28 cellular contexts compared by ENCODE assay signal in the genomic region with DNA sequence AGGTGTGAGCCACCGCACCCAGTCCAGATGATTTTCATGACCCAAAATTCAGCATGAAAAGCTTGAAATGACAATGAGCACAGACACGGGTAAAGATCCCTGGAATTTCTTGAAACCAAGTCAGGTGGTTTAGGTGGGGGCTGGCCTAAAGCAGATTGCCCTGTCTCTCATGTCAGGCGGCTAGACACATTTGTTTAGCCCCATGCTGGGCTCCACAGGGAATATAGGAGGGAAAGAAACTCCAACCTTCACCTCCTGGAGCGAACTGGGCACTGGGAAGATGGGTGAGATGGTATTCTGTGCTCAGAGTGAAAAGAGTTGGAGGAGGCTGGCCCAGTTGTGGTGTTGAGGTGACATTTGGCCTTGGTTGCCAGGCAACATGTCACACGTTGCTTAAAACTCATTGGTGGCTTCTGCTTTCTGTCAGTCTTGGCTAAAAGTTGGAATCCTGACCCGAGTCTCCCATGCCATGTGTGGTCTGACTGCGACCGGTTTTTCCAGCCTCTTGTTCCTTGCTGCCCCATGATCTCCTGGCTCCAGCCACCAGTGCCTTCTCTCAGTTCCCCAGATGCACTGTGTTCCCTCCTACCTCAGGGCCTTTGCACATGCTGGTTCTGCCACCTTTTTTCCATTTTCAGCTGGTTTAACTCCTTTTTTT.
A peak's percentile ranks its signal among the peaks of the same experiment; 100 is the strongest.
DNase-seq lines count a peak whose midpoint lies in the region; TF ChIP-seq lines count a peak whose summit lies in the region.
"Had no signal": no experiment of that assay in that cellular context is flagged by ENCODE, and none has a peak within 500 bp of the region (broad histone marks: within the 10 kb centered on the region; RNA-seq: fewer than 3 reads in every experiment).

No MANE protein-coding gene starts in this region.

- peak overlapping the region; percentile 60 for H3K27ac ChIP-seq in stomach smooth muscle (ENCODE audit: low read length)
- H3K27ac ChIP-seq: gastrocnemius medialis, neutrophil had no signal

- DNase-seq in activated CD4-positive, alpha-beta T cell treated with anti-CD3 and anti-CD28 coated beads, Interleukin-2, amount 10 ng/mL, durations not matched to agents 7 days and 5 days: no peak
- DNase-seq in activated CD4-positive, alpha-beta T cell treated with anti-CD3 and anti-CD28 coated beads, Interleukin-2, amount 50 U/mL, for 1 hour: no peak
- DNase-seq in left kidney (ENCODE audit: low read depth, low spot score) (peak; percentile 23), HCEC 1CT (no peak), NCI-H187 treated with DMSO at 0.1 percent for 48 hours (lab: John Stamatoyannopoulos, UW) (no peak), occipital lobe (lab: John Stamatoyannopoulos, UW) (no peak)
- DNase-seq: 8988T; activated CD4-positive, alpha-beta T cell treated with anti-CD3 and anti-CD28 coated beads for 1 hour; activated gamma-delta T cell treated with Interleukin-2 at 50 U/mL for 16 hours; CD4-positive, CD25-positive, alpha-beta regulatory T cell; DMS 273 treated with DMSO at 0.1 percent for 48 hours; gastrocnemius medialis; hippocampal formation; immature natural killer cell; KBM-7; MG63; NCI-H1105 treated with DMSO at 0.1 percent for 48 hours; NCI-H2081 treated with DMSO at 0.1 percent for 48 hours; SK-N-SH; stimulated activated CD4-positive, alpha-beta T cell treated with anti-CD3 and anti-CD28 coated beads, Interleukin-1b, Interleukin-23, amount 100 ng/mL, for 48 hours; stimulated activated CD8-positive, alpha-beta memory T cell treated with anti-CD3 and anti-CD28 coated beads, Interleukin-4, amount 100 ng/mL, for 48 hours; T-helper 17 cell had no signal

- no peaks in the 10 kb centered on the region for H3K27me3 ChIP-seq in stomach smooth muscle (ENCODE audit: control insufficient read depth in 1 of 2, insufficient read depth in 2 of 2, low read length in 2 of 2)
- H3K27me3 ChIP-seq: gastrocnemius medialis, MG63, neutrophil had no signal

- no peaks in the 10 kb centered on the region for H3K9me3 ChIP-seq in stomach smooth muscle (ENCODE audit: control insufficient read depth in 2 of 2, low read length in 2 of 2)
- H3K9me3 ChIP-seq: gastrocnemius medialis, MG63, neutrophil, SK-N-SH had no signal

- peak; percentile 89 for TF ChIP-seq EP300 in Ishikawa (IDR thresholded peaks at IDR 0.05; ENCODE audit: borderline replicate concordance)

- H3K27ac Mint-ChIP-seq in activated CD4-positive, alpha-beta T cell treated with anti-CD3 and anti-CD28 coated beads, Interleukin-2, amount 10 ng/mL, durations not matched to agents 7 days and 5 days: peak overlapping the region; percentile 46
- H3K27ac Mint-ChIP-seq: memory B cell, T-helper 17 cell had no signal

- H3K36me3 ChIP-seq in stomach smooth muscle (ENCODE audit: control insufficient read depth in 2 of 2, insufficient read depth in 2 of 2, low read length in 2 of 2): peaks cover 27 to 33% of the 10 kb centered on the region in 2 donors

- no peak overlapping the region for H3K9ac ChIP-seq in stomach smooth muscle (ENCODE audit: low read length in 2 of 2)
- H3K9ac ChIP-seq: SK-N-SH had no signal

- H3K4me3 Mint-ChIP-seq in activated CD4-positive, alpha-beta T cell treated with anti-CD3 and anti-CD28 coated beads, Interleukin-2, amount 10 ng/mL, durations not matched to agents 7 days and 5 days: no peak overlapping the region
- H3K4me3 Mint-ChIP-seq: CD4-positive, CD25-positive, alpha-beta regulatory T cell; central memory CD8-positive, alpha-beta T cell; immature natural killer cell; memory B cell; T-helper 17 cell had no signal

- no peaks in the 10 kb centered on the region for H3K4me1 Mint-ChIP-seq in activated CD4-positive, alpha-beta T cell treated with anti-CD3 and anti-CD28 coated beads, Interleukin-2, amount 10 ng/mL, durations not matched to agents 7 days and 5 days
- H3K4me1 Mint-ChIP-seq: central memory CD8-positive, alpha-beta T cell; T-helper 17 cell had no signal

- no peaks in the 10 kb centered on the region for H3K27me3 Mint-ChIP-seq in activated CD4-positive, alpha-beta T cell treated with anti-CD3 and anti-CD28 coated beads, Interleukin-2, amount 10 ng/mL, durations not matched to agents 7 days and 5 days
- H3K27me3 Mint-ChIP-seq: CD4-positive, CD25-positive, alpha-beta regulatory T cell; central memory CD8-positive, alpha-beta T cell; memory B cell; T-helper 17 cell had no signal

- H3K4me3 ChIP-seq in stomach smooth muscle (ENCODE audit: low read length in 2 of 2): no peak overlapping the region
- H3K4me3 ChIP-seq: gastrocnemius medialis, MG63, smooth muscle cell had no signal

- no peaks in the 10 kb centered on the region for H3K9me3 Mint-ChIP-seq in activated CD4-positive, alpha-beta T cell treated with anti-CD3 and anti-CD28 coated beads, Interleukin-2, amount 10 ng/mL, durations not matched to agents 7 days and 5 days
- H3K9me3 Mint-ChIP-seq: CD4-positive, CD25-positive, alpha-beta regulatory T cell; central memory CD8-positive, alpha-beta T cell; immature natural killer cell; memory B cell had no signal

- CTCF ChIA-PET in activated CD4-positive, alpha-beta T cell treated with anti-CD3 and anti-CD28 coated beads, Interleukin-2, amount 10 ng/mL, durations not matched to agents 7 days and 5 days (lab: Charles Lee): interaction anchor here (0.7 kb wide), 1 partner anchor 46 kb away, joined by 3 read pairs; no protein-coding TSS in a partner anchor

- H3K4me1 ChIP-seq in stomach smooth muscle (ENCODE audit: control insufficient read depth, insufficient read depth, low read length): peaks cover 11% of the 10 kb centered on the region
- H3K4me1 ChIP-seq: gastrocnemius medialis had no signal

- H3K36me3 Mint-ChIP-seq in activated CD4-positive, alpha-beta T cell treated with anti-CD3 and anti-CD28 coated beads, Interleukin-2, amount 10 ng/mL, durations not matched to agents 7 days and 5 days (ENCODE audit: low read depth): peaks cover 49% of the 10 kb centered on the region

- no peak for TF ChIP-seq RAD21 in Ishikawa (IDR thresholded peaks at IDR 0.05; ENCODE audit: low read depth)

- POLR2A ChIA-PET in activated CD4-positive, alpha-beta T cell treated with anti-CD3 and anti-CD28 coated beads, Interleukin-2, amount 10 ng/mL, durations not matched to agents 7 days and 5 days (lab: Charles Lee): no interaction called here

TF ChIP-seq in Ishikawa, 13 proteins besides CTCF, POLR2A, EP300 and RAD21:
- TF ChIP-seq USF1 (IDR thresholded peaks at IDR 0.05) (peak; percentile 67), NFIC (IDR thresholded peaks at IDR 0.05) (peak; percentile 90), TCF12 (IDR thresholded peaks at IDR 0.05; ENCODE audit: low read depth) (peak; percentile 91), CEBPB (IDR thresholded peaks at IDR 0.05) (peak; percentile 47; the same call in 1 of the 2 replicates), FOXM1 (IDR thresholded peaks at IDR 0.05; ENCODE audit: borderline replicate concordance, low read depth) (peak; percentile 73), REST (IDR thresholded peaks at IDR 0.05; ENCODE audit: low read depth) (no peak), TEAD4 (IDR thresholded peaks at IDR 0.05) (peak; percentile 86), TAF1 (IDR thresholded peaks at IDR 0.05; ENCODE audit: low read depth) (no peak)
- TF ChIP-seq, protein P1, sequence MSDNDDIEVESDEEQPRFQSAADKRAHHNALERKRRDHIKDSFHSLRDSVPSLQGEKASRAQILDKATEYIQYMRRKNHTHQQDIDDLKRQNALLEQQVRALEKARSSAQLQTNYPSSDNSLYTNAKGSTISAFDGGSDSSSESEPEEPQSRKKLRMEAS (IDR thresholded peaks at IDR 0.05): peak; percentile 56
